8 cellular contexts compared by ENCODE assay signal in genomic region chr1:247857069-247857985, GRCh38. TPM values are rescaled to one million over a fixed set of nuclear protein-coding genes. Genes with fewer than 3 reads are reported as not detected.
DNase-seq lines count a peak whose midpoint lies in the region; ATAC-seq and TF ChIP-seq lines count a peak whose summit lies in the region.

TSS of gene TRIM58 (plus strand) at chr1:247857187. CDS start at chr1:247857247, 60 bp downstream.

- H3K4me3 ChIP-seq in BLaER1: peak within 1 kb of the TSS; percentile 72
- peak within 1 kb of the TSS; percentile 48 for H3K4me3 ChIP-seq in astrocyte of the cerebellum (ENCODE audit: low read depth, low read length)
- peak within 1 kb of the TSS; percentile 8 for H3K4me3 ChIP-seq in lower leg skin (ENCODE audit: low read depth, poor library complexity, severe bottlenecking)
- peak within 1 kb of the TSS; percentile 28 to 53 (median 46) for H3K4me3 ChIP-seq in tibial nerve

- peak within 1 kb of the TSS; percentile 77 for H3K9ac ChIP-seq in BLaER1

- H3K36me3 ChIP-seq in BLaER1 (no peaks in the 10 kb centered on the region), tibial nerve (no peaks in the 10 kb centered on the region)

- H3K27me3 ChIP-seq in BLaER1 (no peaks in the 10 kb centered on the region), tibial nerve (no peaks in the 10 kb centered on the region)

- H3K9me3 ChIP-seq in BLaER1: peaks cover 8% of the 10 kb centered on the region; the same call in 1 of the 2 replicates
- peaks cover 0 to 5% (median 0%) of the 10 kb centered on the region in 4 donors for H3K9me3 ChIP-seq in tibial nerve

- H3K27ac ChIP-seq in BLaER1: peak within 1 kb of the TSS; percentile 53; the same call in 1 of the 2 replicates
- H3K27ac ChIP-seq in tibial nerve: peak within 1 kb of the TSS in 3 of 4 donors; percentile 32 to 72 (median 70)

- intact Hi-C loops in lower leg skin (cut with DNase I; ENCODE audit: low total_unique reads): loop anchor here (5.0 kb wide), 1 partner anchor 1870 kb away; no protein-coding TSS in a partner anchor

- DNase-seq in NCI-H526 (lab: John Stamatoyannopoulos, UW) (peak; percentile 1 to 59), astrocyte of the cerebellum (ENCODE audit: low read depth) (no peak), lower leg skin (ENCODE audit: low spot score in 2 of 2) (peak in 1 of 2 donors; percentile 89), tibial nerve (ENCODE audit: low spot score in 2 of 2) (no peak), cerebellar nuclear complex (lab: John Stamatoyannopoulos, UW) (no peak), G401 (ENCODE audit: low spot score) (no peak)

- TF ChIP-seq POLR2A in lower leg skin (IDR thresholded peaks at IDR 0.05): no peak
- no peak for TF ChIP-seq POLR2A in tibial nerve (IDR thresholded peaks at IDR 0.05)

- peak within 1 kb of the TSS; percentile 80 for H3K4me2 ChIP-seq in BLaER1

- TF ChIP-seq EP300 in tibial nerve (IDR thresholded peaks at IDR 0.05): no peak

- ATAC-seq in GM21381 (IDR thresholded peaks at IDR 0.05; ENCODE audit: unreplicated experiment): peak; percentile 58

- TF ChIP-seq CTCF in astrocyte of the cerebellum (IDR thresholded peaks at IDR 0.05; ENCODE audit: low read depth, low read length, missing control alignments) (no peak), lower leg skin (IDR thresholded peaks at IDR 0.05) (no peak), tibial nerve (IDR thresholded peaks at IDR 0.05) (peak in 4 of 5 experiments; percentile 19 to 66 (median 37))

- whole genome bisulfite sequencing in lower leg skin, 2 donors: 4 to 9% methylated on average over 24 to 27 of the region's 109 CpGs
- 3 to 6% methylated on average over 39 to 81 of the region's 109 CpGs for WGBS in tibial nerve, 2 donors

- no peaks in the 10 kb centered on the region for H4K20me1 ChIP-seq in BLaER1

- H3K4me1 ChIP-seq in BLaER1 (peaks cover 2% of the 10 kb centered on the region; the same call in 1 of the 2 replicates), tibial nerve (peaks cover 0 to 10% (median 0%) of the 10 kb centered on the region in 4 donors)

- in situ Hi-C loops in astrocyte of the cerebellum (cut with HindIII; ENCODE audit: low sequenced_read_pairs): no loop called here
- in situ Hi-C loops in G401 (cut with HindIII; ENCODE audit: low sequenced_read_pairs): no loop called here

RNA-seq across cellular contexts. Expression of gene TRIM58, which starts in this region (rescaled TPM):
- total RNA-seq in lower leg skin: 1 to 10 TPM in 2 of 4 donors, under 1 TPM in 2; 0.29 to 8.6 (median 2.0) TPM
- total RNA-seq in tibial nerve: 10 to 100 TPM in 1 of 4 donors, 1 to 10 TPM in 3; 3.9 to 17.4 (median 6.9) TPM
- total RNA-seq in G401 (2014; rRNA removed; shearing (Covaris generic)): not detected in 2 replicates

Comparison
In these comparisons a context has a peak if more than half of its experiments do, and no peak if none do; other contexts are left out.
1. H3K4me3 ChIP-seq: peak in every context shown above with its lines; median percentile 72 in BLaER1; 48 in astrocyte of the cerebellum; 46 in tibial nerve; 8 in lower leg skin.
2. DNase-seq: peak in NCI-H526 (2 of 2); none in astrocyte of the cerebellum (single experiment), tibial nerve (0 of 2), cerebellar nuclear complex (0 of 2) and G401 (single experiment).
3. CTCF ChIP-seq: peak in tibial nerve (4 of 5); none in astrocyte of the cerebellum (single experiment) and lower leg skin (0 of 3).